1 cellular context compared by ENCODE assay signal in genomic region chr9:35792826-35793225, GRCh38.
TF ChIP-seq lines count a peak whose summit lies in the region.

No MANE protein-coding gene starts in this region.

TF ChIP-seq in IMR-90, 13 proteins besides CTCF, POLR2A, EP300 and RAD21 (continued from another document):
- TF ChIP-seq RFX5 (IDR thresholded peaks at IDR 0.05; ENCODE audit: low read depth, low read length): no peak
- no peak for TF ChIP-seq MXI1 (IDR thresholded peaks at IDR 0.05; ENCODE audit: borderline replicate concordance, low read depth, low read length)
- no peak for TF ChIP-seq MAFK (IDR thresholded peaks at IDR 0.05; ENCODE audit: low read depth, low read length)
- no peak for TF ChIP-seq FOS (IDR thresholded peaks at IDR 0.05; ENCODE audit: low read depth, low read length)
- TF ChIP-seq ELK1 (IDR thresholded peaks at IDR 0.05; ENCODE audit: borderline replicate concordance, low read depth, low read length): no peak
- no peak for TF ChIP-seq MAZ (IDR thresholded peaks at IDR 0.05; ENCODE audit: borderline replicate concordance, low read depth, low read length)
- no peak for TF ChIP-seq CEBPB (IDR thresholded peaks at IDR 0.05; ENCODE audit: low read depth, low read length)
- TF ChIP-seq CHD1 (IDR thresholded peaks at IDR 0.05; ENCODE audit: low read depth, low read length): no peak
